ENCODE assay signal across 25 cellular contexts in the genomic region with DNA sequence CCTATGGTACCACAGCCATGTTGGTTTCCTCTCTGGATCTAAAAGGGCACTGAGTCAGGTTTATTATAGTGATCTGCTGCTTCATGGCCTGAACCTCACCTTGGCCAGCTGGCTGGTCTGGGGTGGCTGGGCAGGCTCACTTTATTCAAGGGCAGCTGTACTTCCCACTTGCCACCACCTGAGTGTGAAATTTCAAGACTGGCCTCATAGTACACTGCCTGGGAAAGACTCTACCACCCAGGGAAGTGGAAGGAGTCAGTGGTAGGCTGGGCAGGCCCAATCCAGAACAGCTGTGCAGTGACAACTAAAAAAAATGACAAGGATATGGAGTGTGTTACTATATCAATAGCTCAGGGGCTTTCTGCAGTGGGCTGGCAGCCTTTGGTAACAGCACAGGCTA.
"Had no signal": no experiment of that assay in that cellular context is flagged by ENCODE, and none has a peak within 500 bp of the region (broad histone marks: within the 10 kb centered on the region; RNA-seq: fewer than 3 reads in every experiment).

No MANE protein-coding gene starts in this region.

- H3K9me3 ChIP-seq: heart left ventricle, ovary, psoas muscle, suprapubic skin, tibial nerve had no signal

- H3K9me3 Mint-ChIP-seq: activated T-helper 2 cell treated with anti-CD3 and anti-CD28 coated beads, Interferon-gamma antibody, Interleukin-2, Interleukin-4, amounts not matched to agents 10 μg/mL and 5 μg/mL and 100 μg/mL, durations not matched to agents 14 hours and 24 hours and 36 hours; endodermal cell; immature natural killer cell; naive B cell; T-cell had no signal

- ATAC-seq: activated CD4-positive, alpha-beta T cell treated with anti-CD3 and anti-CD28 coated beads for 36 hours; esophagus mucosa; foreskin keratinocyte; heart left ventricle; left colon; psoas muscle; T-cell had no signal

- H3K27me3 Mint-ChIP-seq: activated CD4-positive, alpha-beta T cell treated with anti-CD3 and anti-CD28 coated beads for 36 hours; naive B cell; T-cell had no signal

- H3K27ac Mint-ChIP-seq: activated CD4-positive, alpha-beta T cell treated with anti-CD3 and anti-CD28 coated beads for 36 hours; activated T-helper 2 cell treated with anti-CD3 and anti-CD28 coated beads, Interferon-gamma antibody, Interleukin-2, Interleukin-4, amounts not matched to agents 10 μg/mL and 5 μg/mL and 100 μg/mL, durations not matched to agents 14 hours and 24 hours and 36 hours; endodermal cell; T-cell had no signal

- H3K4me1 Mint-ChIP-seq: endodermal cell had no signal

- DNase-seq: activated CD4-positive, alpha-beta T cell treated with anti-CD3 and anti-CD28 coated beads for 36 hours; activated CD4-positive, CD25-positive, alpha-beta regulatory T cell; activated CD8-positive, alpha-beta memory T cell treated with anti-CD3 and anti-CD28 coated beads, Interleukin-2, amount 50 U/mL, for 48 hours; activated T-cell treated with anti-CD3 and anti-CD28 coated beads, Interleukin-2, amount 50 U/mL, for 48 hours; amygdala; caudate nucleus; endodermal cell; foreskin keratinocyte; heart left ventricle; hypothalamus; immature natural killer cell; kidney; left colon; mammary epithelial cell; naive B cell; psoas muscle; stimulated activated CD4-positive, alpha-beta T cell treated with anti-CD3 and anti-CD28 coated beads, Interleukin-15, amount 100 ng/mL, for 24 hours; stimulated activated CD4-positive, alpha-beta T cell treated with anti-CD3 and anti-CD28 coated beads, Interleukin-2, amount 100 ng/mL, for 24 hours; stimulated activated naive CD4-positive, alpha-beta T cell; T-cell had no signal

- H3K4me3 Mint-ChIP-seq: activated CD4-positive, alpha-beta T cell treated with anti-CD3 and anti-CD28 coated beads for 36 hours; endodermal cell; immature natural killer cell; naive B cell; T-cell had no signal

- H3K27ac ChIP-seq: foreskin keratinocyte, heart left ventricle, ovary, psoas muscle, suprapubic skin, tibial nerve had no signal

- FAIRE-seq: kidney had no signal

- H3K4me3 ChIP-seq: heart left ventricle, ovary, psoas muscle, suprapubic skin, tibial nerve had no signal
